ENCODE assay signal across 12 cellular contexts in the genomic region with DNA sequence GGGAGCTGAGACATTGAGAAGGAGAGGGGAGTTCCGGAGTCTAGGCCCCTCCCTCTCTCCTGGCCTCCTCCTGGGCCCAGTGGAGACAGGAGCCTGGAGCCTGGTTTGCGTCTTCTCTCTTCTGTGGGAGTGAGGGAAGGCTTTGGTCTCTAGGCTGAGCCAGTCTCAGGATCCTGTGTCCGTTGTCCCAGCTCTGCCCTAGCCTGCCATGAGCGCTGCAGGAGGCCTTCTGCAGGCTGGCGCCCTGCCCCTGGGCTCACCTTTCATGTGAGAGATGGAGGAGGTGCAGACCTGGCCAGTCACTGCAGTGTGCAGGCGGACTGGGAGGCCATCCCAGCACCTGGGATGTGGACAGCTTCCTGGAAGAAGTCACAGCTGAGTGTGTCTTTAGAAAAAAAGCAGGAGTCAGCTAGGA. TPM values are rescaled to one million over a fixed set of nuclear protein-coding genes. Genes with fewer than 3 reads are reported as not detected.
DNase-seq lines count a peak whose midpoint lies in the region; ATAC-seq and TF ChIP-seq lines count a peak whose summit lies in the region.
"Had no signal": no experiment of that assay in that cellular context is flagged by ENCODE, and none has a peak within 500 bp of the region (broad histone marks: within the 10 kb centered on the region; RNA-seq: fewer than 3 reads in every experiment).

No MANE protein-coding gene starts in this region.

- H3K27ac ChIP-seq in GM23338 (ENCODE audit: low read depth) (no peak overlapping the region), PC-9 (no peak overlapping the region), OCI-LY7 (ENCODE audit: low read depth, low read length, poor library complexity, severe bottlenecking) (no peak overlapping the region)

- DNase-seq in GM23338 (ENCODE audit: low spot score) (peak; percentile 41), PC-9 (peak; percentile 40 to 70), kidney tubule cell (ENCODE audit: low spot score) (peak; percentile 72), renal cortical epithelial cell (ENCODE audit: low read depth) (peak; percentile 55), SW 1271 (lab: John Stamatoyannopoulos, UW) (no peak), omental fat pad (ENCODE audit: low spot score) (no peak), OCI-LY7 (ENCODE audit: low spot score) (no peak)
- no peak for DNase-seq in stimulated activated CD4-positive, alpha-beta T cell treated with anti-CD3 and anti-CD28 coated beads, Interleukin-15, amount 100 ng/mL, for 24 hours
- DNase-seq: activated CD4-positive, alpha-beta T cell treated with anti-CD3 and anti-CD28 coated beads, Interleukin-2, amount 10 ng/mL, durations not matched to agents 24 days and 14 days; activated T-cell treated with anti-CD3 and anti-CD28 coated beads, Interleukin-2, amount 50 U/mL, for 72 hours; heart right ventricle; NCI-H187 treated with DMSO at 0.1 percent for 48 hours had no signal

- no peaks in the 10 kb centered on the region for H3K9me3 ChIP-seq in PC-9 (ENCODE audit: insufficient read depth, low read depth)
- H3K9me3 ChIP-seq in OCI-LY7 (ENCODE audit: low read length): no peaks in the 10 kb centered on the region
- H3K9me3 ChIP-seq: heart right ventricle had no signal

- H4K20me1 ChIP-seq in GM23338 (replicated peaks; ENCODE audit: insufficient read depth) (peaks cover 52% of the 10 kb centered on the region), PC-9 (ENCODE audit: insufficient read depth) (no peaks in the 10 kb centered on the region), OCI-LY7 (ENCODE audit: insufficient read depth, low read length) (no peaks in the 10 kb centered on the region)

- intact Hi-C loops in PC-9 (cut with micrococcal nuclease; ENCODE audit: unreplicated experiment) (loop anchor here (10.0 kb wide), 2 partner anchors 185 to 385 kb away; partner anchors contain the start of gene AFG3L2), OCI-LY7 (cut with micrococcal nuclease; ENCODE audit: unreplicated experiment) (no loop called here)

- peaks cover 7% of the 10 kb centered on the region; the same call in 2 of the 3 replicates for H3K36me3 Mint-ChIP-seq in GM23338 (ENCODE audit: low read depth)

- no peaks in the 10 kb centered on the region for H3K9me3 Mint-ChIP-seq in GM23338
- H3K9me3 Mint-ChIP-seq: activated CD4-positive, alpha-beta T cell treated with anti-CD3 and anti-CD28 coated beads, Interleukin-2, amount 10 ng/mL, durations not matched to agents 24 days and 14 days; activated T-cell treated with anti-CD3 and anti-CD28 coated beads, Interleukin-2, amount 50 U/mL, for 72 hours had no signal

- H3K36me3 ChIP-seq in GM23338 (ENCODE audit: insufficient read depth) (no peaks in the 10 kb centered on the region), PC-9 (ENCODE audit: low read depth) (no peaks in the 10 kb centered on the region), OCI-LY7 (ENCODE audit: insufficient read depth, low read length) (no peaks in the 10 kb centered on the region)
- H3K36me3 ChIP-seq: heart right ventricle had no signal

- CTCF ChIA-PET in PC-9 (lab: Charles Lee): interaction anchor here (0.8 kb wide), 1 partner anchor 52 kb away, joined by 4 read pairs; no protein-coding TSS in a partner anchor
- CTCF ChIA-PET in OCI-LY7 (lab: Charles Lee; ENCODE audit: unreplicated experiment): no interaction called here

- ATAC-seq in GM23338 (peak; percentile 74), omental fat pad (ENCODE audit: low FRiP score) (no peak)
- ATAC-seq: activated T-cell treated with anti-CD3 and anti-CD28 coated beads, Interleukin-2, amount 50 U/mL, for 72 hours; heart right ventricle had no signal

- peaks cover 71% of the 10 kb centered on the region for H3K4me1 Mint-ChIP-seq in GM23338

- H2AFZ ChIP-seq in GM23338: no peak overlapping the region
- H2AFZ ChIP-seq in PC-9: no peak overlapping the region
- H2AFZ ChIP-seq in OCI-LY7 (ENCODE audit: low read length): no peak overlapping the region

- POLR2A ChIA-PET in PC-9 (lab: Charles Lee; ENCODE audit: unreplicated experiment): no interaction called here
- POLR2A ChIA-PET in OCI-LY7 (lab: Charles Lee): interaction anchor here (0.6 to 0.8 kb wide), 2 partner anchors 10 to 14 kb away, joined by 3 to 5 read pairs; no protein-coding TSS in a partner anchor

- no peak overlapping the region for H3K4me3 ChIP-seq in GM23338
- no peak overlapping the region for H3K4me3 ChIP-seq in PC-9
- no peak overlapping the region for H3K4me3 ChIP-seq in OCI-LY7 (ENCODE audit: low read depth, low read length, poor library complexity, severe bottlenecking)
- H3K4me3 ChIP-seq: heart right ventricle had no signal

- H3K27me3 ChIP-seq in GM23338 (ENCODE audit: insufficient read depth) (no peaks in the 10 kb centered on the region), PC-9 (ENCODE audit: insufficient read depth, low read depth) (no peaks in the 10 kb centered on the region)
- H3K27me3 ChIP-seq: heart right ventricle had no signal

- peak overlapping the region; percentile 43; the same call in 1 of the 2 replicates for H3K4me2 ChIP-seq in GM23338
- no peak overlapping the region for H3K4me2 ChIP-seq in PC-9
- no peak overlapping the region for H3K4me2 ChIP-seq in OCI-LY7 (ENCODE audit: low read length)

- no peak overlapping the region for H3K4me3 Mint-ChIP-seq in GM23338
- H3K4me3 Mint-ChIP-seq: activated CD4-positive, alpha-beta T cell treated with anti-CD3 and anti-CD28 coated beads, Interleukin-2, amount 10 ng/mL, durations not matched to agents 24 days and 14 days; activated T-cell treated with anti-CD3 and anti-CD28 coated beads, Interleukin-2, amount 50 U/mL, for 72 hours had no signal

- TF ChIP-seq CTCF in GM23338 (conservative IDR thresholded peaks at IDR 0.05; ENCODE audit: low read depth in 2 of 2): no peak
- no peak for TF ChIP-seq CTCF in PC-9 (conservative IDR thresholded peaks at IDR 0.05)
- no peak for TF ChIP-seq CTCF in omental fat pad (IDR thresholded peaks at IDR 0.05)
- no peak for TF ChIP-seq CTCF in OCI-LY7 (conservative IDR thresholded peaks at IDR 0.05; ENCODE audit: low read length)

- peak overlapping the region; percentile 43; the same call in 1 of the 2 replicates for H3K27ac Mint-ChIP-seq in GM23338
- H3K27ac Mint-ChIP-seq: activated CD4-positive, alpha-beta T cell treated with anti-CD3 and anti-CD28 coated beads, Interleukin-2, amount 10 ng/mL, durations not matched to agents 24 days and 14 days; activated T-cell treated with anti-CD3 and anti-CD28 coated beads, Interleukin-2, amount 50 U/mL, for 72 hours had no signal

- H3K9me2 ChIP-seq in GM23338 (ENCODE audit: insufficient read depth) (no peaks in the 10 kb centered on the region), PC-9 (ENCODE audit: insufficient read depth) (no peaks in the 10 kb centered on the region), OCI-LY7 (ENCODE audit: insufficient read depth, low read length) (no peaks in the 10 kb centered on the region)

- H3F3A ChIP-seq in GM23338 (replicated peaks; ENCODE audit: low read depth) (no peaks in the 10 kb centered on the region), PC-9 (ENCODE audit: insufficient read depth, low read depth) (no peaks in the 10 kb centered on the region)

- peaks cover 14% of the 10 kb centered on the region for H3K27me3 Mint-ChIP-seq in GM23338 (ENCODE audit: insufficient read depth, low read depth, poor library complexity)
- H3K27me3 Mint-ChIP-seq: activated CD4-positive, alpha-beta T cell treated with anti-CD3 and anti-CD28 coated beads, Interleukin-2, amount 10 ng/mL, durations not matched to agents 24 days and 14 days had no signal

- BruUV-seq in PC-9 (replicated peaks; lab: Mats Ljungman, UMichigan): no TSS peak
- no TSS peak for BruUV-seq in OCI-LY7 (replicated peaks; lab: Mats Ljungman, UMichigan)

- peaks cover 49% of the 10 kb centered on the region for H3K4me1 ChIP-seq in GM23338 (ENCODE audit: insufficient read depth)
- peaks cover 13% of the 10 kb centered on the region for H3K4me1 ChIP-seq in PC-9 (replicated peaks; ENCODE audit: insufficient read depth)
- H3K4me1 ChIP-seq in OCI-LY7 (ENCODE audit: insufficient read depth, low read length, poor library complexity, severe bottlenecking): peaks cover 5% of the 10 kb centered on the region

- H3K79me2 ChIP-seq in GM23338 (replicated peaks; ENCODE audit: insufficient read depth) (peaks cover 94% of the 10 kb centered on the region), PC-9 (ENCODE audit: low read depth) (no peaks in the 10 kb centered on the region), OCI-LY7 (ENCODE audit: insufficient read depth, low read depth, low read length) (no peaks in the 10 kb centered on the region)

TF ChIP-seq in GM23338, 12 proteins besides CTCF, POLR2A, EP300 and RAD21 (continues in another document):
- TF ChIP-seq EZH2 (IDR thresholded peaks at IDR 0.05; ENCODE audit: low read depth, unreplicated experiment) (no peak), STAT1 (IDR thresholded peaks at IDR 0.05; ENCODE audit: unreplicated experiment) (no peak), ETS1 (IDR thresholded peaks at IDR 0.05) (no peak), NANOG (IDR thresholded peaks at IDR 0.05; ENCODE audit: borderline replicate concordance) (no peak)

RNA-seq across cellular contexts. Expression of gene IMPA2, which starts 8.7 kb away (rescaled TPM):
- 91.8 and 122 TPM in 2 replicates for total RNA-seq in GM23338 (2014; rRNA removed; shearing (Covaris generic))
- 45.0 and 50.4 TPM in 2 replicates for polyA plus RNA-seq in GM23338 (2016; fragmentation: Nextera tagmentation; extraction: Ambion mirVana)
- total RNA-seq in PC-9 (2021) (83.6 and 91.4 TPM in 2 replicates), renal cortical epithelial cell (32.1 and 123 TPM in 2 replicates), omental fat pad (10 to 100 TPM; 18.7 to 31.6 (median 27.7) TPM), OCI-LY7 (2022) (51.9 and 55.8 TPM in 2 replicates)
- 35.0 and 59.0 TPM in 2 replicates for total RNA-seq in OCI-LY7 (2014; rRNA removed; shearing (Covaris generic))

Comparison
In these comparisons a context has a peak if more than half of its experiments do, and no peak if none do; other contexts are left out.
1. DNase-seq: peak in GM23338 (single experiment), PC-9 (2 of 2), kidney tubule cell (single experiment) and renal cortical epithelial cell (single experiment); none in stimulated activated CD4-positive, alpha-beta T cell treated with anti-CD3 and anti-CD28 coated beads, Interleukin-15, amount 100 ng/mL, for 24 hours (single experiment), SW 1271 (0 of 2), omental fat pad (single experiment) and OCI-LY7 (single experiment).